ENCODE assay signal across 29 cellular contexts in genomic region chr20:41672282-41672681, GRCh38.
"Had no signal": no experiment of that assay in that cellular context is flagged by ENCODE, and none has a peak within 500 bp of the region (broad histone marks: within the 10 kb centered on the region; RNA-seq: fewer than 3 reads in every experiment).

No MANE protein-coding gene starts in this region.

- H3K9ac ChIP-seq: neural progenitor cell, parathyroid adenoma had no signal

- H3K4me3 ChIP-seq: neural progenitor cell, ovary, psoas muscle, right lobe of liver, sigmoid colon, suprapubic skin, thoracic aorta, thyroid gland, tibial nerve, upper lobe of left lung had no signal

- H3K27ac ChIP-seq: neural progenitor cell, neutrophil, ovary, parathyroid adenoma, psoas muscle, right lobe of liver, sigmoid colon, suprapubic skin, thoracic aorta, thyroid gland, tibial nerve, upper lobe of left lung had no signal

- H3K36me3 ChIP-seq: neural progenitor cell, neutrophil, ovary, right lobe of liver, sigmoid colon, suprapubic skin, thoracic aorta, thyroid gland, tibial nerve, upper lobe of left lung had no signal

- H3K4me2 ChIP-seq: neural progenitor cell had no signal

- DNase-seq: naive thymus-derived CD4-positive, alpha-beta T cell; natural killer cell; nucleus accumbens; ovary; posterior cingulate gyrus; psoas muscle; right cardiac atrium; right lobe of liver; sigmoid colon; small intestine; stimulated activated CD4-positive, alpha-beta T cell treated with anti-CD3 and anti-CD28 coated beads, Interleukin-15, amount 100 ng/mL, for 24 hours; stimulated activated CD4-positive, alpha-beta T cell treated with anti-CD3 and anti-CD28 coated beads, Interleukin-4, amount 100 ng/mL, for 1 hour; stimulated activated CD4-positive, alpha-beta T cell treated with anti-CD3 and anti-CD28 coated beads, Interleukin-4, amount 100 ng/mL, for 4 hours; stimulated activated CD8-positive, alpha-beta memory T cell treated with anti-CD3 and anti-CD28 coated beads, Interleukin-4, amount 100 ng/mL, for 48 hours; stimulated activated naive CD4-positive, alpha-beta T cell; stimulated activated naive CD8-positive, alpha-beta T cell treated with anti-CD3 and anti-CD28 coated beads, Interleukin-15, amount 100 ng/mL, for 72 hours; stimulated activated naive CD8-positive, alpha-beta T cell treated with anti-CD3 and anti-CD28 coated beads, Interleukin-15, Interleukin-2, amounts not matched to agents 100 U/mL and 50 U/mL, for 24 hours; substantia nigra; thyroid gland; trophoblast cell; upper lobe of left lung had no signal

- FAIRE-seq: small intestine, urothelium cell line had no signal

- H3K4me1 ChIP-seq: neural progenitor cell, psoas muscle, right lobe of liver, sigmoid colon, thyroid gland, tibial nerve, upper lobe of left lung had no signal

- H3K9me3 ChIP-seq: neutrophil, ovary, psoas muscle, right lobe of liver, sigmoid colon, suprapubic skin, thoracic aorta, thyroid gland, upper lobe of left lung had no signal

- ATAC-seq: naive thymus-derived CD4-positive, alpha-beta T cell; natural killer cell; psoas muscle; right cardiac atrium; right lobe of liver; stimulated activated memory B cell treated with anti-CD40 and anti-IgM and Interleukin-4, amounts not matched to agents 10 μg/mL and 1 μg/mL and 100 μg/mL, for 72 hours; stimulated activated naive CD8-positive, alpha-beta T cell treated with anti-CD3 and anti-CD28 coated beads, Interleukin-15, amount 100 ng/mL, for 72 hours; stimulated activated naive CD8-positive, alpha-beta T cell treated with anti-CD3 and anti-CD28 coated beads, Interleukin-15, Interleukin-2, amounts not matched to agents 100 U/mL and 50 U/mL, for 24 hours had no signal

- H3K27me3 ChIP-seq: neural progenitor cell, ovary, right lobe of liver, suprapubic skin, thyroid gland, tibial nerve, upper lobe of left lung had no signal

- H2AFZ ChIP-seq: neural progenitor cell, parathyroid adenoma had no signal

- H3K79me2 ChIP-seq: parathyroid adenoma had no signal
